In the genomic region with DNA sequence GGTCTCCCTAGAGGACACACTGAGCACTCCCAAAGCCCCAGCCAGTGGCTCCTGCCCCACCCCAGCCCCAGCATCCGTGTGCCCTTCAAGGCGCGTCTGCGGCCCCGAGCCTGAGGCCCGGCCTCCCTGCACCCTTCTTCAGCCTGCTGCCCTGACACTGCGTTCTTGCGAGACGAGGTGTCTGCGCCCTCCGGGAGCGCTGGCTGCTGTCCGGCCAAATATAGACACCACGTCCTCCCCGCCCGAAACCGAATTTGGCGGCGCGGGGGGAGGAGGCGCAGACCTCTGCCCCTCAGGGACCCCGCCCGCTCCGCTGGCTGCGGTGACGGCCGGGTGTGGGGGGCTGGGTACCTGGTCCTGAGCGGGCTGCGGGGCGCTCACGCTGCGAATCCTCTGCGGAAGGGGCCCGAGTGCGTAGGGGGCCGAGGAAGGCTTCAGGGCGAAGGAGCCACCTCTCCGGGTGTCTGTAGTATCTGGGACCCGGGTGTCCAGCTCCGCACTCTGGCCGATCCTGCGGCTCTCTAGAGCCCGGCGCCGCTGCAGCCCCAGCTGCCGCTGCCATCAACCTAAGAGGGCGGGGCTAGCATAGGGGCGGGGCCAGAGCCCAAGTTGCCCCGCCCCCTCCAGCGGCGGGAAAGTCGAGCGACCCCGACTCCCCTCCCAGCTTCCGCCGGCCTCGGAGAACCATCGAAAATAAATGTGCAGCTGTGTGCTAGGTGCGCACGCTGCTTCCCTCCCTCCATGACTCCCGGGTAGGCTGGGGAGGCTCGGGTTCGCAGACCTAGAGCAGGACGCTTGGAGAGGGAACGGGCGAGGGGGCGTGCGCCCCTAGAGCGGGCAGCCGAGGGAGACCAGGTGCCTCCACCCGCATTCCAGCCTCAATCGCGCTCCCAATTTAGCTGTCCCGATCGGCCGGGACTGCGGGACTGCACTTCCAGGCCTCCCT, we compare ENCODE assay signal across 8 cellular contexts.
A peak's percentile ranks its signal among the peaks of the same experiment; 100 is the strongest.
DNase-seq lines count a peak whose midpoint lies in the region; ATAC-seq and TF ChIP-seq lines count a peak whose summit lies in the region.

A gene (minus strand): TSS at position 576 of the 946 bp plus-strand sequence. CDS start 1,491 bp downstream, outside the sequence.

- no peaks in the 10 kb centered on the region for H3K9me3 ChIP-seq in SU-DHL-6 (ENCODE audit: insufficient read depth, low read length)

- no peaks in the 10 kb centered on the region for H3K36me3 ChIP-seq in SU-DHL-6 (ENCODE audit: low read length)

- in situ Hi-C loops in astrocyte of the cerebellum (cut with HindIII; ENCODE audit: low sequenced_read_pairs), result no loop called here

- H3K79me2 ChIP-seq in SU-DHL-6 (ENCODE audit: insufficient read depth, low read length), result no peaks in the 10 kb centered on the region

- peak within 1 kb of the TSS; percentile 48 for H3K9ac ChIP-seq in SU-DHL-6 (ENCODE audit: low read length)

- peak within 1 kb of the TSS; percentile 46 for H2AFZ ChIP-seq in SU-DHL-6 (ENCODE audit: low read depth, low read length, severe bottlenecking)

- H3K4me2 ChIP-seq in SU-DHL-6 (ENCODE audit: low read depth, low read length, poor library complexity, severe bottlenecking), result peak within 1 kb of the TSS; percentile 60

- no peaks in the 10 kb centered on the region for H3K27me3 ChIP-seq in SU-DHL-6 (ENCODE audit: low read length)

- H3K27ac ChIP-seq in SU-DHL-6 (ENCODE audit: low read depth, low read length), result no peak within 1 kb of the TSS

- ATAC-seq in HG03442 (IDR thresholded peaks at IDR 0.05; ENCODE audit: unreplicated experiment), result peak; percentile 37

- no peaks in the 10 kb centered on the region for H4K20me1 ChIP-seq in SU-DHL-6 (ENCODE audit: low read depth, low read length)

- H3K9me2 ChIP-seq in SU-DHL-6 (replicated peaks; ENCODE audit: insufficient read depth, low read length), result no peaks in the 10 kb centered on the region

- H3F3A ChIP-seq in SU-DHL-6 (ENCODE audit: insufficient read depth), result peaks cover 12% of the 10 kb centered on the region; the same call in 1 of the 2 replicates

- H3K4me3 ChIP-seq in SU-DHL-6 (ENCODE audit: insufficient read depth, low read length, poor library complexity, severe bottlenecking), result peak within 1 kb of the TSS; percentile 46
- H3K4me3 ChIP-seq in astrocyte of the cerebellum (ENCODE audit: low read depth, low read length), result peak within 1 kb of the TSS; percentile 66
- peak within 1 kb of the TSS; percentile 68 for H3K4me3 ChIP-seq in retinal pigment epithelial cell (ENCODE audit: low read length)

- DNase-seq in DMS 273 (lab: John Stamatoyannopoulos, UW; ENCODE audit: unreplicated experiment) (peak; percentile 82), DMS 273 treated with DMSO at 0.1 percent for 48 hours (lab: John Stamatoyannopoulos, UW) (no peak), astrocyte of the cerebellum (ENCODE audit: low read depth) (no peak), hypothalamus (lab: John Stamatoyannopoulos, UW) (peak in 32 of 51 donors; percentile 8 to 73 (median 46)), retinal pigment epithelial cell (ENCODE audit: low read depth) (no peak), NCI-H1694 treated with DMSO at 0.1 percent for 48 hours (lab: John Stamatoyannopoulos, UW) (no peak)

- TF ChIP-seq CTCF in SU-DHL-6 (IDR thresholded peaks at IDR 0.05; ENCODE audit: insufficient read depth, low read length, poor library complexity, severe bottlenecking), result no peak
- no peak for TF ChIP-seq CTCF in astrocyte of the cerebellum (IDR thresholded peaks at IDR 0.05; ENCODE audit: low read depth, low read length, missing control alignments)
- TF ChIP-seq CTCF in retinal pigment epithelial cell (conservative IDR thresholded peaks at IDR 0.05; ENCODE audit: low read depth, low read length), result no peak

Comparison
In these comparisons a context has a peak if more than half of its experiments do, and no peak if none do; other contexts are left out.
1. DNase-seq: peak in DMS 273 (single experiment) and hypothalamus (32 of 51); none in DMS 273 treated with DMSO at 0.1 percent for 48 hours (single experiment), astrocyte of the cerebellum (single experiment), retinal pigment epithelial cell (single experiment) and NCI-H1694 treated with DMSO at 0.1 percent for 48 hours (single experiment).
2. Peak in every context shown above with its lines, with median percentiles within 50 percentile points of each other: H3K4me3 ChIP-seq.